25 cellular contexts compared by ENCODE assay signal in genomic region chr15:101618861-101619614, GRCh38. TPM values are rescaled to one million over a fixed set of nuclear protein-coding genes. Genes with fewer than 3 reads are reported as not detected.
DNase-seq lines count a peak whose midpoint lies in the region; TF ChIP-seq lines count a peak whose summit lies in the region.
"Had no signal": no experiment of that assay in that cellular context is flagged by ENCODE, and none has a peak within 500 bp of the region (broad histone marks: within the 10 kb centered on the region; RNA-seq: fewer than 3 reads in every experiment).

No MANE protein-coding gene starts in this region.

- no peak overlapping the region for H3K4me2 ChIP-seq in neuronal stem cell (ENCODE audit: insufficient read depth, low read length, poor library complexity, severe bottlenecking)

- H4K8ac ChIP-seq in neuronal stem cell (ENCODE audit: low read depth, low read length), result no peak overlapping the region

- H3K79me1 ChIP-seq in neuronal stem cell (ENCODE audit: low read depth, low read length), result no peaks in the 10 kb centered on the region

- WGBS in neuronal stem cell (ENCODE audit: extremely low coverage in 2 of 2, insufficient read length in 2 of 2, insufficient replicate concordance in 1 of 2), 2 donors, result no CpG with 5 or more reads among the region's 13 CpGs

- H3K36me3 ChIP-seq in neuronal stem cell (replicated peaks in 1 of 2; ENCODE audit: control insufficient read depth in 2 of 2, insufficient read depth in 2 of 2, low read length in 2 of 2), result peaks cover 0 to 2% of the 10 kb centered on the region in 2 donors
- H3K36me3 ChIP-seq in tibial artery, result peaks cover 3 to 14% (median 13%) of the 10 kb centered on the region in 3 donors
- H3K36me3 ChIP-seq: ascending aorta, BE2C, SJCRH30 had no signal

- H2BK12ac ChIP-seq in neuronal stem cell (ENCODE audit: low read length), result peak overlapping the region; percentile 79

- no peak overlapping the region for H3K14ac ChIP-seq in neuronal stem cell (ENCODE audit: low read length)

- H3K9me3 ChIP-seq in neuronal stem cell (replicated peaks in 1 of 2; ENCODE audit: control insufficient read depth in 2 of 2, insufficient read depth in 1 of 2, low read depth in 1 of 2, low read length in 2 of 2) (peaks cover 2 to 12% of the 10 kb centered on the region in 2 donors), tibial artery (no peaks in the 10 kb centered on the region)
- H3K9me3 ChIP-seq: BE2C, esophagus squamous epithelium, SJCRH30 had no signal

- no peaks in the 10 kb centered on the region for H3K27me3 ChIP-seq in neuronal stem cell (ENCODE audit: control insufficient read depth in 3 of 3, insufficient read depth in 3 of 3, low read depth in 1 of 3, low read length in 3 of 3)
- no peaks in the 10 kb centered on the region for H3K27me3 ChIP-seq in tibial artery
- H3K27me3 ChIP-seq: ascending aorta, BE2C, SJCRH30, tibial nerve had no signal

- peak overlapping the region; percentile 46 for H3K23ac ChIP-seq in neuronal stem cell (ENCODE audit: low read depth, low read length, poor library complexity)

- H2AK5ac ChIP-seq in neuronal stem cell (ENCODE audit: low read depth, low read length), result no peak overlapping the region

- H2BK120ac ChIP-seq in neuronal stem cell (ENCODE audit: low read depth, low read length), result no peak overlapping the region

- no peak overlapping the region for H3K9ac ChIP-seq in neuronal stem cell (ENCODE audit: low read depth, low read length, poor library complexity)
- H3K9ac ChIP-seq: parathyroid adenoma had no signal

- intact Hi-C loops in tibial artery (cut with DNase I; ENCODE audit: low total_unique reads), result no loop called here

- H3K4me3 ChIP-seq in neuronal stem cell (ENCODE audit: low read length in 2 of 2) (no peak overlapping the region), tibial artery (no peak overlapping the region)
- H3K4me3 ChIP-seq: ascending aorta, esophagus squamous epithelium, SJCRH30, tibial nerve had no signal

- H3K4ac ChIP-seq in neuronal stem cell (ENCODE audit: low read length), result no peak overlapping the region

- H3K27ac ChIP-seq in neuronal stem cell (replicated peaks; ENCODE audit: low read length), result no peak overlapping the region
- H3K27ac ChIP-seq in tibial artery, result no peak overlapping the region
- H3K27ac ChIP-seq: ascending aorta, esophagus squamous epithelium, foreskin keratinocyte, HL-60, parathyroid adenoma, SJCRH30, tibial nerve had no signal

- peaks cover 13 to 24% of the 10 kb centered on the region in 2 donors for H3K4me1 ChIP-seq in neuronal stem cell (ENCODE audit: control insufficient read depth in 2 of 2, insufficient read depth in 1 of 2, low read depth in 1 of 2, low read length in 2 of 2)
- H3K4me1 ChIP-seq in tibial artery, result peaks cover 4 to 26% (median 13%) of the 10 kb centered on the region in 4 donors
- H3K4me1 ChIP-seq: foreskin keratinocyte, parathyroid adenoma had no signal

- no peak overlapping the region for H4K91ac ChIP-seq in neuronal stem cell (ENCODE audit: low read depth, low read length, poor library complexity)

- peak overlapping the region; percentile 65 for H3K18ac ChIP-seq in neuronal stem cell (ENCODE audit: low read length)

- no peak overlapping the region for H2BK5ac ChIP-seq in neuronal stem cell (ENCODE audit: low read length)

- H2AFZ ChIP-seq in neuronal stem cell (ENCODE audit: low read length), result peak overlapping the region; percentile 36
- H2AFZ ChIP-seq: parathyroid adenoma had no signal

- TF ChIP-seq CTCF in tibial artery (IDR thresholded peaks at IDR 0.05), result no peak

- peak; percentile 89 for DNase-seq in CMK (ENCODE audit: low read depth)
- peak; percentile 37 to 56 for DNase-seq in Kasumi-1 (lab: John Stamatoyannopoulos, UW)
- DNase-seq in dermis blood vessel endothelial cell, result peak; percentile 40
- no peak for DNase-seq in neuronal stem cell (ENCODE audit: low spot score)
- DNase-seq in central memory CD4-positive, alpha-beta T cell, result no peak
- DNase-seq in SIG-M5 (lab: John Stamatoyannopoulos, UW), result no peak
- DNase-seq in tibial artery, result no peak
- DNase-seq: activated B cell treated with CpG ODN at 0.5 μM for 24 hours; activated CD8-positive, alpha-beta memory T cell treated with anti-CD3 and anti-CD28 coated beads, Interleukin-2, amount 10 ng/mL, durations not matched to agents 7 days and 5 days; activated gamma-delta T cell treated with Interleukin-2 at 50 U/mL for 16 hours; activated T-cell treated with anti-CD3 and anti-CD28 coated beads, Interleukin-2, amount 50 U/mL, for 48 hours; BE2C; COR-L47; DMS53; esophagus squamous epithelium; foreskin keratinocyte; NCI-H1417 treated with DMSO at 0.1 percent for 48 hours; NCI-H2081 treated with DMSO at 0.1 percent for 48 hours; stimulated activated CD4-positive, alpha-beta T cell treated with anti-CD3 and anti-CD28 coated beads, Interleukin-2, amount 100 ng/mL, for 48 hours; T-helper 9 cell had no signal

- H2BK15ac ChIP-seq in neuronal stem cell (ENCODE audit: low read length), result no peak overlapping the region

RNA-seq across cellular contexts. Expression of gene TM2D3, which starts 33.1 kb away (rescaled TPM):
- 31.0 and 44.4 TPM in 2 replicates for total RNA-seq in dermis blood vessel endothelial cell
- 31.2 TPM for polyA plus RNA-seq in neuronal stem cell (2013, experiment 1 of 2)
- polyA plus RNA-seq in neuronal stem cell (2013, experiment 2 of 2), result 30.8 TPM

Comparison
In these comparisons a context has a peak if more than half of its experiments do, and no peak if none do; other contexts are left out.
1. DNase-seq: peak in CMK (single experiment), Kasumi-1 (2 of 2) and dermis blood vessel endothelial cell (single experiment); none in neuronal stem cell (single experiment), central memory CD4-positive, alpha-beta T cell (single experiment), SIG-M5 (single experiment) and tibial artery (0 of 2).